Comparison of ENCODE assay signal across 8 cellular contexts in the genomic region with DNA sequence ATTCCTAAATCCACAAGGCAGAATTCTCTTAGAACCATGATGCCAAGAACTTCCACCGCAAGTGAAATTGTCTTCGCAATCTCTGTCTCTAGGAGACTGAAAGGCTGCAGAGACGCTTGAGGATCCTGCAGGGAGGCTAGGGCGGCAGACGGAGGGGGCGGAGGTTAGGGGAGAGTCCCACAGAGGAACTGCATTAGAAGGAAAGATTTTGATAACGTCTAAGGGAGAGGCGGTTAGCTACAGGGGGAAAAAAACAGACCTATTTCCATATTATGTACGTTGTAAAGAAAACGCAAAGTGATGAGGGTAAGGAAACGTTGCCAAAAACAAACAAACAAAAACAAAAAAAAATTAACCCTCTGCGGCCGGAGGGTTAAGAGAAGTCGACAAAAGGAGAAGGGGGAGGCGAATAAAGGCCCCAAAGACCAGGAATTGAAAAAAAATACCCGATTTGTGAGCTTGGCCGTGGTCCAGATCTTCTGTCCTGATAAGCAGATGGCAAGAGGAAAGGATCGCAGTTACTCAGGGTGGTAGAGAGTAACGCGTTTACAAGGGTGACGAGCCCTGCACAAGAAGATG. TPM values are rescaled to one million over a fixed set of nuclear protein-coding genes. Genes with fewer than 3 reads are reported as not detected.
A peak's percentile ranks its signal among the peaks of the same experiment; 100 is the strongest.
DNase-seq lines count a peak whose midpoint lies in the region; ATAC-seq and TF ChIP-seq lines count a peak whose summit lies in the region.

No MANE protein-coding gene starts in this region.

- peak overlapping the region; percentile 65 for H3K4me3 ChIP-seq in GM23338
- peak overlapping the region; percentile 83 to 96 for H3K4me3 ChIP-seq in ascending aorta
- H3K4me3 ChIP-seq in gastrocnemius medialis, result peak overlapping the region; percentile 75 to 92 (median 90)

- no peak for TF ChIP-seq CTCF in GM23338 (conservative IDR thresholded peaks at IDR 0.05; ENCODE audit: low read depth in 2 of 2)
- TF ChIP-seq CTCF in ascending aorta (IDR thresholded peaks at IDR 0.05), result no peak
- no peak for TF ChIP-seq CTCF in gastrocnemius medialis (IDR thresholded peaks at IDR 0.05 in 4 of 5, conservative IDR thresholded peaks at IDR 0.05 in 1 of 5)
- TF ChIP-seq CTCF in osteocyte (IDR thresholded peaks at IDR 0.05), result no peak

- H3K27ac Mint-ChIP-seq in GM23338 (no peak overlapping the region), T-helper 17 cell (no peak overlapping the region), osteocyte (ENCODE audit: unreplicated experiment) (no peak overlapping the region)

- no peaks in the 10 kb centered on the region for H3K36me3 ChIP-seq in GM23338 (ENCODE audit: insufficient read depth)
- no peaks in the 10 kb centered on the region for H3K36me3 ChIP-seq in ascending aorta
- no peaks in the 10 kb centered on the region for H3K36me3 ChIP-seq in gastrocnemius medialis

- H3K4me3 Mint-ChIP-seq in GM23338 (no peak overlapping the region), T-helper 17 cell (no peak overlapping the region), osteocyte (ENCODE audit: unreplicated experiment) (no peak overlapping the region)

- no peaks in the 10 kb centered on the region for H3F3A ChIP-seq in GM23338 (replicated peaks; ENCODE audit: low read depth)

- H3K9me3 ChIP-seq in T-helper 17 cell (ENCODE audit: control insufficient read depth, low read length, poor library complexity, severe bottlenecking), result no peaks in the 10 kb centered on the region
- H3K9me3 ChIP-seq in ascending aorta, result no peaks in the 10 kb centered on the region
- no peaks in the 10 kb centered on the region for H3K9me3 ChIP-seq in gastrocnemius medialis

- H3K27ac ChIP-seq in GM23338 (ENCODE audit: low read depth) (peak overlapping the region; percentile 80), ascending aorta (peak overlapping the region; percentile 81 to 90), gastrocnemius medialis (peak overlapping the region; percentile 88 to 95 (median 91))

- H3K27me3 Mint-ChIP-seq in GM23338 (ENCODE audit: insufficient read depth, low read depth, poor library complexity) (peaks cover 2% of the 10 kb centered on the region), T-helper 17 cell (no peaks in the 10 kb centered on the region), osteocyte (ENCODE audit: unreplicated experiment) (no peaks in the 10 kb centered on the region)

- in situ Hi-C loops in gastrocnemius medialis (cut with MboI; ENCODE audit: low sequenced_read_pairs in 4 of 4), result loop anchor here (5.0 to 25.0 kb wide), 5 partner anchors 64 to 176 kb away; a partner anchor contains a TSS

- H2AFZ ChIP-seq in GM23338, result peak overlapping the region; percentile 14; the same call in 1 of the 2 replicates

- H3K4me1 Mint-ChIP-seq in GM23338, result peaks cover 24% of the 10 kb centered on the region; the same call in 2 of the 3 replicates
- peaks cover 26% of the 10 kb centered on the region for H3K4me1 Mint-ChIP-seq in T-helper 17 cell
- H3K4me1 Mint-ChIP-seq in osteocyte (ENCODE audit: unreplicated experiment), result peaks cover 52% of the 10 kb centered on the region

- peaks cover 17% of the 10 kb centered on the region for H3K4me1 ChIP-seq in GM23338 (ENCODE audit: insufficient read depth)
- peaks cover 0 to 17% of the 10 kb centered on the region in 2 donors for H3K4me1 ChIP-seq in ascending aorta
- H3K4me1 ChIP-seq in gastrocnemius medialis, result peaks cover 65 to 74% of the 10 kb centered on the region in 2 donors

- H4K20me1 ChIP-seq in GM23338 (replicated peaks; ENCODE audit: insufficient read depth), result no peaks in the 10 kb centered on the region; the same call in 1 of the 2 replicates

- peaks cover 3% of the 10 kb centered on the region; the same call in 1 of the 3 replicates for H3K36me3 Mint-ChIP-seq in GM23338 (ENCODE audit: low read depth)
- H3K36me3 Mint-ChIP-seq in T-helper 17 cell (ENCODE audit: low read depth), result no peaks in the 10 kb centered on the region
- no peaks in the 10 kb centered on the region for H3K36me3 Mint-ChIP-seq in osteocyte (ENCODE audit: unreplicated experiment)

- no peak for TF ChIP-seq POLR2A in gastrocnemius medialis (IDR thresholded peaks at IDR 0.05)

- DNase-seq in GDM1 (lab: John Stamatoyannopoulos, UW), result peak; percentile 22
- peak; percentile 78 for DNase-seq in GM23338 (ENCODE audit: low spot score)
- peak; percentile 53 for DNase-seq in LHCN-M2 (ENCODE audit: low read depth)
- DNase-seq in T-helper 17 cell, result peak; percentile 35 to 54 (median 47)
- peak in 1 of 2 donors; percentile 71 for DNase-seq in ascending aorta (ENCODE audit: low spot score in 2 of 2)
- DNase-seq in hypothalamus (lab: John Stamatoyannopoulos, UW), result peak in 28 of 51 donors; percentile 2 to 50 (median 22)
- peak; percentile 37 to 42 for DNase-seq in gastrocnemius medialis
- no peak for DNase-seq in osteocyte (ENCODE audit: extremely low spot score, unreplicated experiment)

- peak overlapping the region; percentile 75 for H3K4me2 ChIP-seq in GM23338

- ATAC-seq in GM23338, result peak; percentile 52
- peak; percentile 48 for ATAC-seq in T-helper 17 cell
- ATAC-seq in gastrocnemius medialis, result peak; percentile 49 to 53

- no peaks in the 10 kb centered on the region for H3K27me3 ChIP-seq in GM23338 (ENCODE audit: insufficient read depth)
- H3K27me3 ChIP-seq in ascending aorta, result no peaks in the 10 kb centered on the region
- H3K27me3 ChIP-seq in gastrocnemius medialis, result no peaks in the 10 kb centered on the region

- H3K9me3 Mint-ChIP-seq in GM23338, result no peaks in the 10 kb centered on the region
- no peaks in the 10 kb centered on the region for H3K9me3 Mint-ChIP-seq in osteocyte (ENCODE audit: unreplicated experiment)

- intact Hi-C loops in ascending aorta (cut with DNase I) (loop anchor here (2.0 to 5.0 kb wide), 2 partner anchors 49 to 292 kb away; a partner anchor contains a TSS), gastrocnemius medialis (cut with DNase I; ENCODE audit: low total_unique reads) (loop anchor here (1.0 to 5.0 kb wide), 2 partner anchors 64 to 306 kb away; a partner anchor contains a TSS)

- H3K9me2 ChIP-seq in GM23338 (ENCODE audit: insufficient read depth), result no peaks in the 10 kb centered on the region

- peaks cover 82% of the 10 kb centered on the region for H3K79me2 ChIP-seq in GM23338 (replicated peaks; ENCODE audit: insufficient read depth)

TF ChIP-seq in GM23338, 12 proteins besides CTCF, POLR2A, EP300 and RAD21 (continues in another document):
- TF ChIP-seq JUNB (IDR thresholded peaks at IDR 0.05; ENCODE audit: unreplicated experiment) (no peak), ZNF331 (CRISPR knock-in tag; IDR thresholded peaks at IDR 0.05; ENCODE audit: low read depth) (no peak), ZNF114 (CRISPR knock-in tag; IDR thresholded peaks at IDR 0.05) (no peak)
- TF ChIP-seq, protein P1, sequence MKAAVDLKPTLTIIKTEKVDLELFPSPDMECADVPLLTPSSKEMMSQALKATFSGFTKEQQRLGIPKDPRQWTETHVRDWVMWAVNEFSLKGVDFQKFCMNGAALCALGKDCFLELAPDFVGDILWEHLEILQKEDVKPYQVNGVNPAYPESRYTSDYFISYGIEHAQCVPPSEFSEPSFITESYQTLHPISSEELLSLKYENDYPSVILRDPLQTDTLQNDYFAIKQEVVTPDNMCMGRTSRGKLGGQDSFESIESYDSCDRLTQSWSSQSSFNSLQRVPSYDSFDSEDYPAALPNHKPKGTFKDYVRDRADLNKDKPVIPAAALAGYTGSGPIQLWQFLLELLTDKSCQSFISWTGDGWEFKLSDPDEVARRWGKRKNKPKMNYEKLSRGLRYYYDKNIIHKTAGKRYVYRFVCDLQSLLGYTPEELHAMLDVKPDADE (IDR thresholded peaks at IDR 0.05), result no peak

RNA-seq across cellular contexts. Expression of a gene that starts 0.5 kb away (rescaled TPM):
- 9.9 and 10.6 TPM in 2 replicates for total RNA-seq in GM23338 (2014; rRNA removed; shearing (Covaris generic))
- polyA plus RNA-seq in GM23338 (2016; fragmentation: Nextera tagmentation; extraction: Ambion mirVana), result 5.3 and 7.7 TPM in 2 replicates
- total RNA-seq in LHCN-M2 (2014; rRNA removed) (4.2 and 4.5 TPM in 2 replicates), T-helper 17 cell (10 to 100 TPM; 53.3 to 59.2 TPM), ascending aorta (6.1 TPM), gastrocnemius medialis (10 to 100 TPM in 1 of 4 donors, 1 to 10 TPM in 3; 7.3 to 11.9 (median 8.2) TPM), osteocyte (15.3 and 18.1 TPM in 2 replicates)
- polyA plus RNA-seq in LHCN-M2 (2012), result 1.3 TPM

RNA-seq across cellular contexts. Expression of a gene that starts 0.8 kb away (rescaled TPM):
- total RNA-seq in GM23338 (2014; rRNA removed; shearing (Covaris generic)), result 9.8 and 10.8 TPM in 2 replicates
- 5.8 and 9.6 TPM in 2 replicates for polyA plus RNA-seq in GM23338 (2016; fragmentation: Nextera tagmentation; extraction: Ambion mirVana)
- 18.1 and 20.7 TPM in 2 replicates for total RNA-seq in LHCN-M2 (2014; rRNA removed)
- polyA plus RNA-seq in LHCN-M2 (2012), result 3.4 TPM
- total RNA-seq in T-helper 17 cell, result 10 to 100 TPM; 16.8 to 17.4 TPM
- 1.8 TPM for total RNA-seq in ascending aorta
- 10 to 100 TPM in 2 of 4 donors, 1 to 10 TPM in 2; 6.3 to 19.1 (median 9.7) TPM for total RNA-seq in gastrocnemius medialis
- total RNA-seq in osteocyte, result 20.7 and 22.0 TPM in 2 replicates
